ENCODE assay signal across 2 cellular contexts in the genomic region with DNA sequence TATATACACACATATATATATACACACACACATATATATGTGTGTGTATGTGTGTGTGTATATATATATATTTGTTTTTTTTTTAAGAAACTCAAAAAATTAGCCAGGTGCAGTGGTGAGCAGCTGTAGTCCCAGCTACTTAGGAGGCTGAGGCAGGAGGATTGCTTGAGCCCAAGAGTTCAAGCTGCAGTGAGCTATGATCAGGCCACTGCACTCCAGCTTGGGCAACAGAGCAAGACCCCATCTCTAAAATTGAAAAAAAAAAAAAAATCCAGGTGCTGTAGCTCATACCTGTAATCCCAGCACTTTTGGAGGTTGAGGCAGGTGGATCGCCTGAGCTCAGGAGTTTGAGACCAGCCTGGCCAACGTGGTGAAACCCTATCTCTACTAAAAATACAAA. TPM values are rescaled to one million over a fixed set of nuclear protein-coding genes. Genes with fewer than 3 reads are reported as not detected.
"Had no signal": no experiment of that assay in that cellular context is flagged by ENCODE, and none has a peak within 500 bp of the region (broad histone marks: within the 10 kb centered on the region; RNA-seq: fewer than 3 reads in every experiment).

No MANE protein-coding gene starts in this region.

RNA-seq across cellular contexts. Expression of gene ACTN3, which starts 42.6 kb away (rescaled TPM):
- total RNA-seq: GM23248, H4 had no signal
- polyA plus RNA-seq: GM23248 had no signal
